Comparison of ENCODE assay signal across 27 cellular contexts in genomic region chr14:87898301-87898700, GRCh38.
DNase-seq lines count a peak whose midpoint lies in the region; ATAC-seq lines count a peak whose summit lies in the region.
"Had no signal": no experiment of that assay in that cellular context is flagged by ENCODE, and none has a peak within 500 bp of the region (broad histone marks: within the 10 kb centered on the region; RNA-seq: fewer than 3 reads in every experiment).

No MANE protein-coding gene starts in this region.

- intact Hi-C loops in activated CD4-positive, alpha-beta T cell treated with anti-CD3 and anti-CD28 coated beads for 36 hours (cut with DNase I, micrococcal nuclease), result loop anchor here in 1 of 2 experiments (10.0 kb wide), 1 partner anchor 284 kb away; no protein-coding TSS in a partner anchor

- no peaks in the 10 kb centered on the region for H3K36me3 Mint-ChIP-seq in activated CD4-positive, alpha-beta T cell treated with anti-CD3 and anti-CD28 coated beads for 36 hours (ENCODE audit: low read depth)
- H3K36me3 Mint-ChIP-seq: CD14-positive monocyte; CD8-positive, alpha-beta memory T cell had no signal

- peaks cover 12% of the 10 kb centered on the region for H3K27me3 Mint-ChIP-seq in activated CD4-positive, alpha-beta T cell treated with anti-CD3 and anti-CD28 coated beads for 36 hours

- no peak for ATAC-seq in HG03097 (IDR thresholded peaks at IDR 0.05; ENCODE audit: low FRiP score, unreplicated experiment)
- no peak for ATAC-seq in activated CD4-positive, alpha-beta T cell treated with anti-CD3 and anti-CD28 coated beads for 36 hours
- ATAC-seq: PC-3, SK-N-SH treated with all-trans-retinoic acid at 6 μM for 48 hours had no signal

- POLR2A ChIA-PET in activated CD4-positive, alpha-beta T cell treated with anti-CD3 and anti-CD28 coated beads for 36 hours (lab: Charles Lee), result no interaction called here

- no peaks in the 10 kb centered on the region for H3K4me1 Mint-ChIP-seq in activated CD4-positive, alpha-beta T cell treated with anti-CD3 and anti-CD28 coated beads for 36 hours
- H3K4me1 Mint-ChIP-seq: CD14-positive monocyte; CD8-positive, alpha-beta memory T cell had no signal

- DNase-seq in COLO829 (ENCODE audit: low spot score), result peak; percentile 51
- DNase-seq in MV-4-11 (lab: John Stamatoyannopoulos, UW), result peak; percentile 29
- peak; percentile 26 for DNase-seq in fibroblast of gingiva (ENCODE audit: low read depth)
- DNase-seq in islet precursor cell, result peak; percentile 71
- no peak for DNase-seq in stimulated activated CD4-positive, alpha-beta T cell treated with anti-CD3 and anti-CD28 coated beads, Interleukin-4, amount 100 ng/mL, for 24 hours
- DNase-seq in activated CD4-positive, alpha-beta T cell treated with anti-CD3 and anti-CD28 coated beads for 36 hours, result no peak
- DNase-seq in NAMALWA (ENCODE audit: low spot score), result no peak
- DNase-seq: 8988T; ACHN; BE2C; Calu3; CD8-positive, alpha-beta memory T cell; DMS79 treated with DMSO at 0.1 percent for 48 hours; GF-D8; H7; KBM-7; NCI-H1105 treated with DMSO at 0.1 percent for 48 hours; NCI-H146; NCI-H1930; NCI-H446 treated with DMSO at 0.1 percent for 48 hours; NCI-H526; NCI-H82; NK-92 treated with Interleukin-12 subunit alpha and Interleukin-12 subunit beta, amount 100 ng/mL, for 24 hours; PC-3 had no signal

- H3K4me3 Mint-ChIP-seq in activated CD4-positive, alpha-beta T cell treated with anti-CD3 and anti-CD28 coated beads for 36 hours, result no peak overlapping the region
- H3K4me3 Mint-ChIP-seq: CD14-positive monocyte; CD8-positive, alpha-beta memory T cell had no signal

- no peaks in the 10 kb centered on the region for H3K9me3 Mint-ChIP-seq in activated CD4-positive, alpha-beta T cell treated with anti-CD3 and anti-CD28 coated beads for 36 hours (ENCODE audit: low read depth)
- H3K9me3 Mint-ChIP-seq: CD8-positive, alpha-beta memory T cell had no signal

- CTCF ChIA-PET in activated CD4-positive, alpha-beta T cell treated with anti-CD3 and anti-CD28 coated beads for 36 hours (lab: Charles Lee), result interaction anchor here (1.1 to 6.8 kb wide), 5 partner anchors 9 to 152 kb away, joined by 3 to 68 read pairs (median 4); no protein-coding TSS in a partner anchor

- no peak overlapping the region for H3K27ac Mint-ChIP-seq in activated CD4-positive, alpha-beta T cell treated with anti-CD3 and anti-CD28 coated beads for 36 hours
- H3K27ac Mint-ChIP-seq: CD14-positive monocyte; CD8-positive, alpha-beta memory T cell had no signal

Comparison
In these comparisons a context has a peak if more than half of its experiments do, and no peak if none do; other contexts are left out.
1. DNase-seq: peak in COLO829 (single experiment), MV-4-11 (single experiment), fibroblast of gingiva (single experiment) and islet precursor cell (single experiment); none in stimulated activated CD4-positive, alpha-beta T cell treated with anti-CD3 and anti-CD28 coated beads, Interleukin-4, amount 100 ng/mL, for 24 hours (single experiment), activated CD4-positive, alpha-beta T cell treated with anti-CD3 and anti-CD28 coated beads for 36 hours (single experiment) and NAMALWA (single experiment).